Comparison of ENCODE assay signal across 15 cellular contexts in genomic region chr17:82226809-82227628, GRCh38. TPM values are rescaled to one million over a fixed set of nuclear protein-coding genes. Genes with fewer than 3 reads are reported as not detected.
A peak's percentile ranks its signal among the peaks of the same experiment; 100 is the strongest.
DNase-seq lines count a peak whose midpoint lies in the region; ATAC-seq and TF ChIP-seq lines count a peak whose summit lies in the region.
"Had no signal": no experiment of that assay in that cellular context is flagged by ENCODE, and none has a peak within 500 bp of the region (broad histone marks: within the 10 kb centered on the region; RNA-seq: fewer than 3 reads in every experiment).

No MANE protein-coding gene starts in this region.

- H4K8ac ChIP-seq in neuronal stem cell (ENCODE audit: low read depth, low read length), result no peak overlapping the region

- WGBS in neuronal stem cell (ENCODE audit: extremely low coverage in 2 of 2, insufficient read length in 2 of 2, insufficient replicate concordance in 1 of 2), 2 donors, result no CpG with 5 or more reads among the region's 16 CpGs

- no peaks in the 10 kb centered on the region for H3K9me3 ChIP-seq in BLaER1 treated with 17β-estradiol and CSF1 and Interleukin-3, amounts not matched to agents 10 nM and 100 nM (replicated peaks in 1 of 11)
- H3K9me3 ChIP-seq in DND-41 (ENCODE audit: insufficient read depth, low read length, severe bottlenecking) (no peaks in the 10 kb centered on the region), neuronal stem cell (replicated peaks in 1 of 2; ENCODE audit: control insufficient read depth in 2 of 2, insufficient read depth in 1 of 2, low read depth in 1 of 2, low read length in 2 of 2) (peaks cover 0 to 3% of the 10 kb centered on the region in 2 donors)
- H3K9me3 ChIP-seq: MG63, pancreas had no signal

- no peak overlapping the region for H2AFZ ChIP-seq in DND-41 (ENCODE audit: low read depth, low read length)
- peak overlapping the region; percentile 23 for H2AFZ ChIP-seq in neuronal stem cell (ENCODE audit: low read length)

- H3K36me3 ChIP-seq in BLaER1 treated with 17β-estradiol and CSF1 and Interleukin-3, amounts not matched to agents 10 nM and 100 nM, result peaks cover 0 to 15% (median 0%) of the 10 kb centered on the region in 11 experiments; a peak in 3 of 22 replicates
- H3K36me3 ChIP-seq in DND-41 (ENCODE audit: insufficient read depth, low read length) (no peaks in the 10 kb centered on the region), neuronal stem cell (replicated peaks in 1 of 2; ENCODE audit: control insufficient read depth in 2 of 2, insufficient read depth in 2 of 2, low read length in 2 of 2) (no peaks in the 10 kb centered on the region)
- H3K36me3 ChIP-seq: cardiac muscle cell, pancreas had no signal

- peak overlapping the region; percentile 84 for H2AK5ac ChIP-seq in neuronal stem cell (ENCODE audit: low read depth, low read length)

- peak overlapping the region; percentile 53 for H2BK5ac ChIP-seq in neuronal stem cell (ENCODE audit: low read length)

- H3K27me3 ChIP-seq in BLaER1 treated with 17β-estradiol and CSF1 and Interleukin-3, amounts not matched to agents 10 nM and 100 nM, result peaks cover 0 to 21% (median 0%) of the 10 kb centered on the region in 11 experiments; a peak in 8 of 22 replicates
- H3K27me3 ChIP-seq in DND-41 (ENCODE audit: insufficient read depth, low read length, poor library complexity), result peaks cover 3% of the 10 kb centered on the region
- peaks cover 21 to 50% (median 47%) of the 10 kb centered on the region in 3 experiments for H3K27me3 ChIP-seq in neuronal stem cell (ENCODE audit: control insufficient read depth in 3 of 3, insufficient read depth in 3 of 3, low read depth in 1 of 3, low read length in 3 of 3)
- H3K27me3 ChIP-seq: cardiac muscle cell, foreskin keratinocyte, MG63, pancreas had no signal

- ATAC-seq in DND-41 (ENCODE audit: insufficient read depth, low read depth) (no peak), GM19463 (IDR thresholded peaks at IDR 0.05; ENCODE audit: unreplicated experiment) (no peak), HG03159 (IDR thresholded peaks at IDR 0.05; ENCODE audit: unreplicated experiment) (no peak), GM19324 (IDR thresholded peaks at IDR 0.05; ENCODE audit: low FRiP score, unreplicated experiment) (no peak)
- ATAC-seq: foreskin keratinocyte, pancreas had no signal

- no peak overlapping the region for H4K91ac ChIP-seq in neuronal stem cell (ENCODE audit: low read depth, low read length, poor library complexity)

- H3K4me2 ChIP-seq in BLaER1 treated with 17β-estradiol and CSF1 and Interleukin-3, amounts not matched to agents 10 nM and 100 nM, result peak overlapping the region; percentile 95 to 100 (median 99); a peak in 17 of 22 replicates
- H3K4me2 ChIP-seq in DND-41 (ENCODE audit: insufficient read depth, low read length) (peak overlapping the region; percentile 78; the same call in 1 of the 2 replicates), neuronal stem cell (ENCODE audit: insufficient read depth, low read length, poor library complexity, severe bottlenecking) (no peak overlapping the region)

- no peaks in the 10 kb centered on the region for H3K27me3 Mint-ChIP-seq in activated naive CD8-positive, alpha-beta T cell treated with anti-CD3 and anti-CD28 coated beads for 36 hours
- H3K27me3 Mint-ChIP-seq: activated naive CD4-positive, alpha-beta T cell treated with anti-CD3 and anti-CD28 coated beads, Interleukin-2, amount 50 U/mL, for 24 hours had no signal

- no peak overlapping the region for H2BK12ac ChIP-seq in neuronal stem cell (ENCODE audit: low read length)

- H3K27ac Mint-ChIP-seq in activated naive CD8-positive, alpha-beta T cell treated with anti-CD3 and anti-CD28 coated beads for 36 hours, result no peak overlapping the region
- H3K27ac Mint-ChIP-seq: activated naive CD4-positive, alpha-beta T cell treated with anti-CD3 and anti-CD28 coated beads, Interleukin-2, amount 50 U/mL, for 24 hours had no signal

- no peak overlapping the region for H3K4ac ChIP-seq in neuronal stem cell (ENCODE audit: low read length)

- H3K23ac ChIP-seq in neuronal stem cell (ENCODE audit: low read depth, low read length, poor library complexity), result no peak overlapping the region

- H3K36me3 Mint-ChIP-seq in activated naive CD8-positive, alpha-beta T cell treated with anti-CD3 and anti-CD28 coated beads for 36 hours, result peaks cover 8% of the 10 kb centered on the region
- H3K36me3 Mint-ChIP-seq: activated naive CD4-positive, alpha-beta T cell treated with anti-CD3 and anti-CD28 coated beads, Interleukin-2, amount 50 U/mL, for 24 hours had no signal

- H3K18ac ChIP-seq in neuronal stem cell (ENCODE audit: low read length), result no peak overlapping the region

- TF ChIP-seq CTCF in DND-41 (IDR thresholded peaks at IDR 0.05; ENCODE audit: borderline replicate concordance, extremely low read depth, low read length, poor library complexity, severe bottlenecking), result no peak

- H3K14ac ChIP-seq in neuronal stem cell (ENCODE audit: low read length), result no peak overlapping the region

- no peaks in the 10 kb centered on the region for H3K9me3 Mint-ChIP-seq in activated naive CD8-positive, alpha-beta T cell treated with anti-CD3 and anti-CD28 coated beads for 36 hours
- H3K9me3 Mint-ChIP-seq: activated naive CD4-positive, alpha-beta T cell treated with anti-CD3 and anti-CD28 coated beads, Interleukin-2, amount 50 U/mL, for 24 hours had no signal

- peaks cover 3% of the 10 kb centered on the region; the same call in 1 of the 2 replicates for H3K79me2 ChIP-seq in DND-41 (ENCODE audit: insufficient read depth, low read length)

- no peak overlapping the region for H2BK120ac ChIP-seq in neuronal stem cell (ENCODE audit: low read depth, low read length)

- H3K4me1 ChIP-seq in BLaER1 treated with 17β-estradiol and CSF1 and Interleukin-3, amounts not matched to agents 10 nM and 100 nM, result peaks cover 21 to 52% (median 44%) of the 10 kb centered on the region in 10 experiments
- peaks cover 24% of the 10 kb centered on the region for H3K4me1 ChIP-seq in DND-41 (ENCODE audit: insufficient read depth, low read length)
- peaks cover 8 to 9% of the 10 kb centered on the region in 2 donors for H3K4me1 ChIP-seq in neuronal stem cell (ENCODE audit: control insufficient read depth in 2 of 2, insufficient read depth in 1 of 2, low read depth in 1 of 2, low read length in 2 of 2)
- H3K4me1 ChIP-seq: foreskin keratinocyte had no signal

- no peak overlapping the region for H3K4me3 ChIP-seq in BLaER1 treated with 17β-estradiol and CSF1 and Interleukin-3, amounts not matched to agents 10 nM and 100 nM
- H3K4me3 ChIP-seq in DND-41 (ENCODE audit: low read depth in 1 of 2, low read length in 2 of 2), result peak overlapping the region in 1 of 2 experiments; percentile 79; a peak in 1 of 4 replicates
- no peak overlapping the region for H3K4me3 ChIP-seq in neuronal stem cell (ENCODE audit: low read length in 2 of 2)
- H3K4me3 ChIP-seq: cardiac muscle cell had no signal

- H2BK15ac ChIP-seq in neuronal stem cell (ENCODE audit: low read length), result no peak overlapping the region

- DNase-seq in DND-41, result no peak
- no peak for DNase-seq in activated naive CD8-positive, alpha-beta T cell treated with anti-CD3 and anti-CD28 coated beads for 36 hours
- no peak for DNase-seq in neuronal stem cell (ENCODE audit: low spot score)
- DNase-seq in OCI-M2 (lab: John Stamatoyannopoulos, UW; ENCODE audit: unreplicated experiment), result no peak
- DNase-seq: foreskin keratinocyte, MG63, NCI-H748 treated with DMSO at 0.1 percent for 48 hours had no signal

- peak overlapping the region in 3 of 11 experiments; percentile 20 to 91 (median 25); a peak in 4 of 22 replicates for H3K27ac ChIP-seq in BLaER1 treated with 17β-estradiol and CSF1 and Interleukin-3, amounts not matched to agents 10 nM and 100 nM
- H3K27ac ChIP-seq in DND-41 (ENCODE audit: low read length) (no peak overlapping the region), neuronal stem cell (replicated peaks; ENCODE audit: low read length) (no peak overlapping the region)
- H3K27ac ChIP-seq: C4-2B, cardiac muscle cell, foreskin keratinocyte had no signal

- peak overlapping the region in 3 of 11 experiments; percentile 7 to 91 (median 59); a peak in 4 of 22 replicates for H3K9ac ChIP-seq in BLaER1 treated with 17β-estradiol and CSF1 and Interleukin-3, amounts not matched to agents 10 nM and 100 nM
- peak overlapping the region; percentile 92; the same call in 1 of the 2 replicates for H3K9ac ChIP-seq in DND-41 (ENCODE audit: low read depth, low read length)
- H3K9ac ChIP-seq in neuronal stem cell (ENCODE audit: low read depth, low read length, poor library complexity), result no peak overlapping the region

- H4K20me1 ChIP-seq in BLaER1 treated with 17β-estradiol and CSF1 and Interleukin-3, amounts not matched to agents 10 nM and 100 nM, result peaks cover under 1 to 31% (median 27%) of the 10 kb centered on the region in 11 experiments; a peak in 18 of 22 replicates
- no peaks in the 10 kb centered on the region for H4K20me1 ChIP-seq in DND-41 (ENCODE audit: insufficient read depth, low read length)

- H3K4me1 Mint-ChIP-seq in activated naive CD8-positive, alpha-beta T cell treated with anti-CD3 and anti-CD28 coated beads for 36 hours, result peaks cover 5% of the 10 kb centered on the region

- H3K4me3 Mint-ChIP-seq in activated naive CD8-positive, alpha-beta T cell treated with anti-CD3 and anti-CD28 coated beads for 36 hours, result peak overlapping the region; percentile 40

- H3K79me1 ChIP-seq in neuronal stem cell (ENCODE audit: low read depth, low read length), result no peaks in the 10 kb centered on the region

RNA-seq across cellular contexts. Expression of gene SLC16A3, which starts 1.8 kb away (rescaled TPM):
- total RNA-seq in activated naive CD8-positive, alpha-beta T cell treated with anti-CD3 and anti-CD28 coated beads for 36 hours, result 10 to 100 TPM; 75.8 to 79.3 TPM
- 3.5 TPM for polyA plus RNA-seq in neuronal stem cell (2013, experiment 1 of 2)
- 3.2 TPM for polyA plus RNA-seq in neuronal stem cell (2013, experiment 2 of 2)

RNA-seq across cellular contexts. Expression of gene CCDC57, which starts 14.4 kb away (rescaled TPM):
- total RNA-seq in activated naive CD8-positive, alpha-beta T cell treated with anti-CD3 and anti-CD28 coated beads for 36 hours, result 10 to 100 TPM; 59.5 to 65.1 TPM
- 26.0 TPM for polyA plus RNA-seq in neuronal stem cell (2013, experiment 1 of 2)
- 24.0 TPM for polyA plus RNA-seq in neuronal stem cell (2013, experiment 2 of 2)

RNA-seq across cellular contexts. Expression of gene CSNK1D, which starts 46.5 kb away (rescaled TPM):
- 100 to 1,000 TPM; 110 to 115 TPM for total RNA-seq in activated naive CD8-positive, alpha-beta T cell treated with anti-CD3 and anti-CD28 coated beads for 36 hours
- 70.3 TPM for polyA plus RNA-seq in neuronal stem cell (2013, experiment 1 of 2)
- 72.1 TPM for polyA plus RNA-seq in neuronal stem cell (2013, experiment 2 of 2)
